ENCODE assay signal across 19 cellular contexts in genomic region chr5:147921134-147921533, GRCh38. TPM values are rescaled to one million over a fixed set of nuclear protein-coding genes. Genes with fewer than 3 reads are reported as not detected.
DNase-seq lines count a peak whose midpoint lies in the region; ATAC-seq, FAIRE-seq and TF ChIP-seq lines count a peak whose summit lies in the region.
"Had no signal": no experiment of that assay in that cellular context is flagged by ENCODE, and none has a peak within 500 bp of the region (broad histone marks: within the 10 kb centered on the region; RNA-seq: fewer than 3 reads in every experiment).

No MANE protein-coding gene starts in this region.

- H3K9ac ChIP-seq in endothelial cell of umbilical vein (replicated peaks; ENCODE audit: extremely low read depth, insufficient read depth, low read length) (no peak overlapping the region), kidney (ENCODE audit: low read length in 2 of 2) (no peak overlapping the region)
- H3K9ac ChIP-seq: KMS-11 had no signal

- DNase-seq in GDM1 (lab: John Stamatoyannopoulos, UW) (peak; percentile 39), NB4 (ENCODE audit: low read depth) (peak; percentile 70), SKM-1 (lab: John Stamatoyannopoulos, UW; ENCODE audit: unreplicated experiment) (peak; percentile 55), endothelial cell of umbilical vein (ENCODE audit: low read depth, low spot score) (no peak), kidney (no peak), Calu3 (no peak)
- DNase-seq in activated T-cell treated with anti-CD3 and anti-CD28 coated beads, Interleukin-2, amount 50 U/mL, for 1 hour = no peak
- DNase-seq: COR-L47, MG63, NCI-H146, NCI-H2227 treated with DMSO at 0.1 percent for 48 hours, NCI-H526, SHP77, SW 1271 had no signal

- no peaks in the 10 kb centered on the region for H3K27me3 Mint-ChIP-seq in Calu3 (ENCODE audit: unreplicated experiment)

- CTCF ChIA-PET in endothelial cell of umbilical vein (lab: Charles Lee) = no interaction called here
- CTCF ChIA-PET in Calu3 (lab: Charles Lee) = no interaction called here

- H3K27ac Mint-ChIP-seq in Calu3 (ENCODE audit: unreplicated experiment) = no peak overlapping the region
- H3K27ac Mint-ChIP-seq: GM23338 had no signal

- TF ChIP-seq CTCF in NB4 (IDR thresholded peaks at IDR 0.05; ENCODE audit: low read depth, low read length) (no peak), endothelial cell of umbilical vein (IDR thresholded peaks at IDR 0.05; ENCODE audit: extremely low read depth in 1 of 2, insufficient read depth in 1 of 2, low read depth in 1 of 2, low read length in 2 of 2) (no peak), kidney (IDR thresholded peaks at IDR 0.05; ENCODE audit: borderline replicate concordance, extremely low read depth, insufficient read depth) (no peak), Calu3 (IDR thresholded peaks at IDR 0.05; ENCODE audit: unreplicated experiment) (no peak)

- intact Hi-C loops in endothelial cell of umbilical vein (cut with micrococcal nuclease) = no loop called here
- intact Hi-C loops in kidney (cut with DNase I) = no loop called here
- intact Hi-C loops in Calu3 (cut with micrococcal nuclease; ENCODE audit: unreplicated experiment) = no loop called here

- no peaks in the 10 kb centered on the region for H4K20me1 ChIP-seq in endothelial cell of umbilical vein (replicated peaks; ENCODE audit: control insufficient read depth, extremely low read depth, insufficient read depth, low read length)

- H3K36me3 ChIP-seq in endothelial cell of umbilical vein (ENCODE audit: control insufficient read depth in 2 of 2, extremely low read depth in 1 of 2, insufficient read depth in 2 of 2, low read length in 2 of 2) (no peaks in the 10 kb centered on the region), kidney (ENCODE audit: control insufficient read depth in 1 of 2, insufficient read depth in 2 of 2, low read length in 2 of 2) (no peaks in the 10 kb centered on the region)
- H3K36me3 ChIP-seq: MG63 had no signal

- dilution Hi-C loops in endothelial cell of umbilical vein (cut with MboI; ENCODE audit: extremely low pct_ligation_motif_present, low sequenced_read_pairs) = no loop called here

- H3K9me3 ChIP-seq in endothelial cell of umbilical vein (replicated peaks; ENCODE audit: control insufficient read depth, insufficient read depth, low read length) = no peaks in the 10 kb centered on the region
- H3K9me3 ChIP-seq in kidney (ENCODE audit: control insufficient read depth in 1 of 2, low read length in 2 of 2) = no peaks in the 10 kb centered on the region
- H3K9me3 ChIP-seq: MG63 had no signal

- H3K9me3 Mint-ChIP-seq in Calu3 (ENCODE audit: low read depth, unreplicated experiment) = no peaks in the 10 kb centered on the region
- H3K9me3 Mint-ChIP-seq: GM23338 had no signal

- BruUV-seq in endothelial cell of umbilical vein (replicated peaks; lab: Mats Ljungman, UMichigan) = no TSS peak
- no TSS peak for BruUV-seq in Calu3 (replicated peaks; lab: Mats Ljungman, UMichigan)

- no peaks in the 10 kb centered on the region for H3K27me3 ChIP-seq in endothelial cell of umbilical vein (ENCODE audit: control insufficient read depth in 2 of 2, insufficient read depth in 2 of 2, low read length in 2 of 2)
- H3K27me3 ChIP-seq: MG63 had no signal

- POLR2A ChIA-PET in endothelial cell of umbilical vein (lab: Charles Lee) = no interaction called here

- H3K36me3 Mint-ChIP-seq in Calu3 (ENCODE audit: insufficient read depth, unreplicated experiment) = no peaks in the 10 kb centered on the region

- no peaks in the 10 kb centered on the region for H3K9me1 ChIP-seq in endothelial cell of umbilical vein (replicated peaks; ENCODE audit: control insufficient read depth, extremely low read depth, insufficient read depth, low read length)

- H3K27ac ChIP-seq in endothelial cell of umbilical vein (ENCODE audit: insufficient read depth, low read depth, low read length) (no peak overlapping the region), kidney (ENCODE audit: low read depth in 2 of 2, low read length in 2 of 2) (no peak overlapping the region)
- H3K27ac ChIP-seq: C4-2B, KMS-11 had no signal

- H2AFZ ChIP-seq in endothelial cell of umbilical vein (ENCODE audit: low read depth, low read length) = no peak overlapping the region
- H2AFZ ChIP-seq: GM23338 had no signal

- no peak overlapping the region for H3K4me3 Mint-ChIP-seq in Calu3 (ENCODE audit: low read depth, unreplicated experiment)
- H3K4me3 Mint-ChIP-seq: GM23338 had no signal

- ATAC-seq in HG03159 (IDR thresholded peaks at IDR 0.05; ENCODE audit: unreplicated experiment) = no peak
- ATAC-seq: GM23338 had no signal

- TF ChIP-seq POLR2A in NB4 (IDR thresholded peaks at IDR 0.05; ENCODE audit: extremely low read depth, insufficient read length) (no peak), endothelial cell of umbilical vein (IDR thresholded peaks at IDR 0.05; ENCODE audit: low read depth, low read length) (no peak)

- H3K4me2 ChIP-seq in endothelial cell of umbilical vein (ENCODE audit: insufficient read depth, low read length) = no peak overlapping the region
- H3K4me2 ChIP-seq: GM23338, KMS-11 had no signal

- peaks cover 20% of the 10 kb centered on the region for H3K4me1 Mint-ChIP-seq in Calu3 (ENCODE audit: low read depth, unreplicated experiment)

- H3K4me3 ChIP-seq in NB4 (ENCODE audit: low read depth, low read length) (no peak overlapping the region), endothelial cell of umbilical vein (replicated peaks in 1 of 3; ENCODE audit: insufficient read depth in 1 of 3, low read depth in 1 of 3, low read length in 3 of 3) (no peak overlapping the region), kidney (ENCODE audit: low read length in 2 of 2) (no peak overlapping the region)
- H3K4me3 ChIP-seq: GM23338, MG63 had no signal

- H3K79me2 ChIP-seq in endothelial cell of umbilical vein (ENCODE audit: control insufficient read depth, insufficient read depth, low read length) = no peaks in the 10 kb centered on the region

- no peak for FAIRE-seq in endothelial cell of umbilical vein (lab: Jason Lieb, UNC)
- FAIRE-seq in kidney (lab: Jason Lieb, UNC) = no peak
- FAIRE-seq: GM12892 had no signal

- H3K4me1 ChIP-seq in endothelial cell of umbilical vein (ENCODE audit: control insufficient read depth, extremely low read depth, insufficient read depth, low read length) (no peaks in the 10 kb centered on the region), kidney (ENCODE audit: control insufficient read depth in 1 of 2, insufficient read depth in 1 of 2, low read depth in 1 of 2, low read length in 2 of 2) (no peaks in the 10 kb centered on the region)

TF ChIP-seq in endothelial cell of umbilical vein, 7 proteins besides CTCF, POLR2A, EP300 and RAD21:
- TF ChIP-seq FOS (IDR thresholded peaks at IDR 0.05; ENCODE audit: borderline replicate concordance, insufficient read depth, low read length) = no peak
- TF ChIP-seq POLR2AphosphoS5 (IDR thresholded peaks at IDR 0.05; ENCODE audit: insufficient read depth, low read depth, low read length) = no peak
- TF ChIP-seq GATA2 (IDR thresholded peaks at IDR 0.05; ENCODE audit: insufficient read depth, insufficient read length, low read depth, low read length) = peak; percentile 72

RNA-seq across cellular contexts. Expression of gene C5orf46, which starts 14.8 kb away (rescaled TPM):
- total RNA-seq in endothelial cell of umbilical vein = not detected in 2 replicates
- 0.66 and 2.3 TPM in 2 replicates for polyA plus RNA-seq in endothelial cell of umbilical vein
- 1.0 and 1.1 TPM in 2 replicates for polyA plus RNA-seq in endothelial cell of umbilical vein (2011; cell fraction: cytosol; rRNA removed)
- 0.93 and 1.1 TPM in 2 replicates for polyA plus RNA-seq in endothelial cell of umbilical vein (2011; cell fraction: nucleus; rRNA removed)
- polyA plus RNA-seq in endothelial cell of umbilical vein (2012) = 0.78 and 2.2 TPM in 2 replicates
- polyA minus RNA-seq in endothelial cell of umbilical vein = 0.42 TPM in 1 of 2 replicates, not detected in the other
- not detected for polyA minus RNA-seq in endothelial cell of umbilical vein (2011; cell fraction: cytosol; rRNA and poly(A)+ RNA removed)
- 1.9 TPM in 1 of 2 replicates, not detected in the other for polyA minus RNA-seq in endothelial cell of umbilical vein (2011; cell fraction: nucleus; rRNA and poly(A)+ RNA removed)
- total RNA-seq in kidney = not detected
- polyA plus RNA-seq in kidney (ENCODE audit: insufficient read depth, low read depth, low replicate concordance) = not detected
- 0.97 TPM in 1 of 2 replicates, not detected in the other for total RNA-seq in Calu3 (2022)
- total RNA-seq: GM23338 had no signal

RNA-seq across cellular contexts. Expression of gene SCGB3A2, which starts 42.6 kb away (rescaled TPM):
- total RNA-seq in endothelial cell of umbilical vein (not detected in 2 replicates), kidney (not detected), Calu3 (2022) (not detected in 2 replicates)
- polyA plus RNA-seq in endothelial cell of umbilical vein (not detected in 2 replicates), kidney (ENCODE audit: insufficient read depth, low read depth, low replicate concordance) (not detected)
- polyA plus RNA-seq in endothelial cell of umbilical vein (2011; cell fraction: cytosol; rRNA removed) = not detected in 2 replicates
- not detected in 2 replicates for polyA plus RNA-seq in endothelial cell of umbilical vein (2011; cell fraction: nucleus; rRNA removed)
- not detected in 2 replicates for polyA plus RNA-seq in endothelial cell of umbilical vein (2012)
- polyA minus RNA-seq in endothelial cell of umbilical vein = not detected in 2 replicates
- polyA minus RNA-seq in endothelial cell of umbilical vein (2011; cell fraction: cytosol; rRNA and poly(A)+ RNA removed) = not detected
- not detected in 2 replicates for polyA minus RNA-seq in endothelial cell of umbilical vein (2011; cell fraction: nucleus; rRNA and poly(A)+ RNA removed)

Comparison
In these comparisons a context has a peak if more than half of its experiments do, and no peak if none do; other contexts are left out.
1. DNase-seq: peak in GDM1 (single experiment), NB4 (single experiment) and SKM-1 (single experiment); none in endothelial cell of umbilical vein (single experiment), kidney (single experiment), Calu3 (single experiment) and activated T-cell treated with anti-CD3 and anti-CD28 coated beads, Interleukin-2, amount 50 U/mL, for 1 hour (single experiment).